1 cellular context compared by ENCODE assay signal in the genomic region with DNA sequence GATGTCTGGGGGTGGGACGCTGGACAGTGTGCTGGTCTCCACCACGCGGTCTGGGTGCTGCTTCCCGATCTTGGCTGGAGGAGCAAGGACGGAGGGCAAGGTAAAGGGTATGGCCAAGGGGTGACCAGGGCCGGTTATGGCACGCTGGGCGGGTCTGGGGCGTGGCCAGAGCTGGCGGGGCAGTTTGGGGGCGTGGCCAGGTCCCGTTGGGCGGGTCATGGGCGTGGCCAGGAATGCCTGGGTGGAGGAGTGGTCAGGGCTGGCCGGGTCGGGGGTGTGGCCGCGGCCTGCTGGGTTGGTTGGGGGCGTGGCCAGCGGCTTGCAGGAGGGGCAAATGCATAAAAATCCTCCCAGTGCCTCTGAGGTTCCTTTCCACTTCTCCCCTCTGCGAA.
A peak's percentile ranks its signal among the peaks of the same experiment; 100 is the strongest.
TF ChIP-seq lines count a peak whose summit lies in the region.

No MANE protein-coding gene starts in this region.

TF ChIP-seq in HepG2, 621 proteins besides CTCF, POLR2A, EP300 and RAD21:
- TF ChIP-seq SP1 (IDR thresholded peaks at IDR 0.05) (peak; percentile 99), SP1 (CRISPR knock-in tag; IDR thresholded peaks at IDR 0.05) (peak; percentile 97), SP4 (CRISPR knock-in tag; IDR thresholded peaks at IDR 0.05) (peak; percentile 72), POLR2AphosphoS2 (IDR thresholded peaks at IDR 0.05; ENCODE audit: low read depth, low read length) (no peak), PCBP1 (IDR thresholded peaks at IDR 0.05; ENCODE audit: borderline replicate concordance, low read depth, low read length) (0 out of 2 replicates have a peak, but pooled peaks have one; percentile 64), BRD4 (CRISPR knock-in tag; IDR thresholded peaks at IDR 0.05) (no peak), TBX3 (IDR thresholded peaks at IDR 0.05; ENCODE audit: borderline replicate concordance) (no peak), ZNF337 (CRISPR knock-in tag; IDR thresholded peaks at IDR 0.05; ENCODE audit: borderline replicate concordance, low read depth) (no peak), ZFP90 (CRISPR knock-in tag; IDR thresholded peaks at IDR 0.05; ENCODE audit: borderline replicate concordance) (no peak), HNRNPL (IDR thresholded peaks at IDR 0.05; ENCODE audit: low read depth, low read length) (peak; percentile 51; the same call in 1 of the 2 replicates), TSC22D2 (CRISPR knock-in tag; IDR thresholded peaks at IDR 0.05; ENCODE audit: borderline replicate concordance) (no peak)
- TF ChIP-seq, protein P1, sequence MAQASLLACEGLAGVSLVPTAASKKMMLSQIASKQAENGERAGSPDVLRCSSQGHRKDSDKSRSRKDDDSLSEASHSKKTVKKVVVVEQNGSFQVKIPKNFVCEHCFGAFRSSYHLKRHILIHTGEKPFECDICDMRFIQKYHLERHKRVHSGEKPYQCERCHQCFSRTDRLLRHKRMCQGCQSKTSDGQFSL (CRISPR knock-in tag; IDR thresholded peaks at IDR 0.05): no peak
- TF ChIP-seq, protein P2, sequence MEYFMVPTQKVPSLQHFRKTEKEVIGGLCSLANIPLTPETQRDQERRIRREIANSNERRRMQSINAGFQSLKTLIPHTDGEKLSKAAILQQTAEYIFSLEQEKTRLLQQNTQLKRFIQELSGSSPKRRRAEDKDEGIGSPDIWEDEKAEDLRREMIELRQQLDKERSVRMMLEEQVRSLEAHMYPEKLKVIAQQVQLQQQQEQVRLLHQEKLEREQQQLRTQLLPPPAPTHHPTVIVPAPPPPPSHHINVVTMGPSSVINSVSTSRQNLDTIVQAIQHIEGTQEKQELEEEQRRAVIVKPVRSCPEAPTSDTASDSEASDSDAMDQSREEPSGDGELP (IDR thresholded peaks at IDR 0.05; ENCODE audit: borderline replicate concordance, low read depth): no peak
- TF ChIP-seq, protein P3, sequence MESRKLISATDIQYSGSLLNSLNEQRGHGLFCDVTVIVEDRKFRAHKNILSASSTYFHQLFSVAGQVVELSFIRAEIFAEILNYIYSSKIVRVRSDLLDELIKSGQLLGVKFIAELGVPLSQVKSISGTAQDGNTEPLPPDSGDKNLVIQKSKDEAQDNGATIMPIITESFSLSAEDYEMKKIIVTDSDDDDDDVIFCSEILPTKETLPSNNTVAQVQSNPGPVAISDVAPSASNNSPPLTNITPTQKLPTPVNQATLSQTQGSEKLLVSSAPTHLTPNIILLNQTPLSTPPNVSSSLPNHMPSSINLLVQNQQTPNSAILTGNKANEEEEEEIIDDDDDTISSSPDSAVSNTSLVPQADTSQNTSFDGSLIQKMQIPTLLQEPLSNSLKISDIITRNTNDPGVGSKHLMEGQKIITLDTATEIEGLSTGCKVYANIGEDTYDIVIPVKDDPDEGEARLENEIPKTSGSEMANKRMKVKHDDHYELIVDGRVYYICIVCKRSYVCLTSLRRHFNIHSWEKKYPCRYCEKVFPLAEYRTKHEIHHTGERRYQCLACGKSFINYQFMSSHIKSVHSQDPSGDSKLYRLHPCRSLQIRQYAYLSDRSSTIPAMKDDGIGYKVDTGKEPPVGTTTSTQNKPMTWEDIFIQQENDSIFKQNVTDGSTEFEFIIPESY (CRISPR knock-in tag; IDR thresholded peaks at IDR 0.05): peak; percentile 88; the same call in 1 of the 2 replicates
- TF ChIP-seq, protein P4, sequence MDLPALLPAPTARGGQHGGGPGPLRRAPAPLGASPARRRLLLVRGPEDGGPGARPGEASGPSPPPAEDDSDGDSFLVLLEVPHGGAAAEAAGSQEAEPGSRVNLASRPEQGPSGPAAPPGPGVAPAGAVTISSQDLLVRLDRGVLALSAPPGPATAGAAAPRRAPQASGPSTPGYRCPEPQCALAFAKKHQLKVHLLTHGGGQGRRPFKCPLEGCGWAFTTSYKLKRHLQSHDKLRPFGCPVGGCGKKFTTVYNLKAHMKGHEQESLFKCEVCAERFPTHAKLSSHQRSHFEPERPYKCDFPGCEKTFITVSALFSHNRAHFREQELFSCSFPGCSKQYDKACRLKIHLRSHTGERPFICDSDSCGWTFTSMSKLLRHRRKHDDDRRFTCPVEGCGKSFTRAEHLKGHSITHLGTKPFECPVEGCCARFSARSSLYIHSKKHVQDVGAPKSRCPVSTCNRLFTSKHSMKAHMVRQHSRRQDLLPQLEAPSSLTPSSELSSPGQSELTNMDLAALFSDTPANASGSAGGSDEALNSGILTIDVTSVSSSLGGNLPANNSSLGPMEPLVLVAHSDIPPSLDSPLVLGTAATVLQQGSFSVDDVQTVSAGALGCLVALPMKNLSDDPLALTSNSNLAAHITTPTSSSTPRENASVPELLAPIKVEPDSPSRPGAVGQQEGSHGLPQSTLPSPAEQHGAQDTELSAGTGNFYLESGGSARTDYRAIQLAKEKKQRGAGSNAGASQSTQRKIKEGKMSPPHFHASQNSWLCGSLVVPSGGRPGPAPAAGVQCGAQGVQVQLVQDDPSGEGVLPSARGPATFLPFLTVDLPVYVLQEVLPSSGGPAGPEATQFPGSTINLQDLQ (CRISPR knock-in tag; IDR thresholded peaks at IDR 0.05): no peak
